29 cellular contexts compared by ENCODE assay signal in the genomic region with DNA sequence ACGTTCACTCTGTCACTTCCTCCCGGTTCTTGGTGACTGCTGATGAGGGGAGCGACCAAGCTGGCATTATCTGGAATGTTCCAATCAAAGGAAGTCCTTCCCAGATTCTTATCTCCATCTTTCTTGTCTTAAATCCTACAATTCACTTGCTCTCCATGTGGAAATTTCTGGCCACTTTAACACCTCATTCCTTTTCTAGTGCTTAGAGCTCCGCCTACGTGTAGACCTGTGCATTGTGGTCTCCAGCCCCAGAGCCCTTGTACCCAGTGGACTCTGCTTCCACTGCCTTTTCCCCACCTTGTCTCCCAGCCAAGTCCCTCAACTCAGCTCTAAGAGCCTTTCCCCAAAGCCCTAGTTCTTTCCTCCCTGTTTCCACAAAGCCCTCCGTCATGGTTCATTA. TPM values are rescaled to one million over a fixed set of nuclear protein-coding genes. Genes with fewer than 3 reads are reported as not detected.
"Had no signal": no experiment of that assay in that cellular context is flagged by ENCODE, and none has a peak within 500 bp of the region (broad histone marks: within the 10 kb centered on the region; RNA-seq: fewer than 3 reads in every experiment).

No MANE protein-coding gene starts in this region.

- H3K4me3 Mint-ChIP-seq: dendritic cell treated with granulocyte-macrophage colony-stimulating factor and Interleukin-4, amounts not matched to agents 40 ng/mL and 50 ng/mL, for 4 days; naive thymus-derived CD4-positive, alpha-beta T cell; nephron; stimulated activated naive CD8-positive, alpha-beta T cell treated with anti-CD3 and anti-CD28 coated beads, Interleukin-15, amount 100 ng/mL, for 72 hours had no signal

- H3K27me3 ChIP-seq: colonic mucosa, left lung, ovary, transverse colon, vagina had no signal

- H3K36me3 Mint-ChIP-seq: naive thymus-derived CD4-positive, alpha-beta T cell had no signal

- H3K9me3 ChIP-seq: colonic mucosa, esophagus muscularis mucosa, heart right ventricle, left lung, ovary, psoas muscle, suprapubic skin, transverse colon, vagina had no signal

- H3K27ac Mint-ChIP-seq: dendritic cell treated with granulocyte-macrophage colony-stimulating factor and Interleukin-4, amounts not matched to agents 40 ng/mL and 50 ng/mL, for 4 days; naive thymus-derived CD4-positive, alpha-beta T cell; nephron; stimulated activated naive CD8-positive, alpha-beta T cell treated with anti-CD3 and anti-CD28 coated beads, Interleukin-15, amount 100 ng/mL, for 72 hours had no signal

- H3K27ac ChIP-seq: colonic mucosa, esophagus muscularis mucosa, heart right ventricle, left lung, ovary, psoas muscle, skin epidermis, suprapubic skin, transverse colon, vagina had no signal

- H3K4me1 Mint-ChIP-seq: naive thymus-derived CD4-positive, alpha-beta T cell; nephron; stimulated activated naive CD8-positive, alpha-beta T cell treated with anti-CD3 and anti-CD28 coated beads, Interleukin-15, amount 100 ng/mL, for 72 hours had no signal

- DNase-seq: colonic mucosa; effector CD8-positive, alpha-beta T cell; foreskin melanocyte; glutamatergic neuron; heart right ventricle; hippocampal formation; left cardiac atrium; left lung; mesenchymal stem cell; midbrain; naive thymus-derived CD4-positive, alpha-beta T cell; nucleus accumbens; ovary; psoas muscle; right cardiac atrium; stimulated activated CD4-positive, alpha-beta T cell treated with anti-CD3 and anti-CD28 coated beads, Interleukin-15, amount 100 ng/mL, for 24 hours; stimulated activated CD4-positive, alpha-beta T cell treated with anti-CD3 and anti-CD28 coated beads, Interleukin-2, amount 100 ng/mL, for 48 hours; stimulated activated naive CD4-positive, alpha-beta T cell; stimulated activated naive CD8-positive, alpha-beta T cell treated with anti-CD3 and anti-CD28 coated beads, Interleukin-15, amount 100 ng/mL, for 72 hours; transverse colon had no signal

- ATAC-seq: heart right ventricle; left cardiac atrium; left lung; naive thymus-derived CD4-positive, alpha-beta T cell; psoas muscle; right cardiac atrium; stimulated activated naive CD8-positive, alpha-beta T cell treated with anti-CD3 and anti-CD28 coated beads, Interleukin-15, amount 100 ng/mL, for 72 hours had no signal

- H3K36me3 ChIP-seq: colonic mucosa, esophagus muscularis mucosa, heart right ventricle, left lung, ovary, suprapubic skin, transverse colon, vagina had no signal

- FAIRE-seq: endothelial cell of umbilical vein, islet of Langerhans had no signal

- H3K4me3 ChIP-seq: colonic mucosa, esophagus muscularis mucosa, heart right ventricle, left lung, ovary, psoas muscle, skin epidermis, suprapubic skin, transverse colon, vagina had no signal

- H3K9me3 Mint-ChIP-seq: dendritic cell treated with granulocyte-macrophage colony-stimulating factor and Interleukin-4, amounts not matched to agents 40 ng/mL and 50 ng/mL, for 4 days; nephron had no signal

- H3K4me1 ChIP-seq: colonic mucosa, esophagus muscularis mucosa, heart right ventricle, left lung, psoas muscle, vagina had no signal

RNA-seq across cellular contexts. Expression of gene KLHDC7A, which starts 12.2 kb away (rescaled TPM):
- total RNA-seq: endothelial cell of umbilical vein, esophagus muscularis mucosa, lung microvascular endothelial cell, psoas muscle, vagina had no signal
- polyA plus RNA-seq: endothelial cell of umbilical vein; heart right ventricle; naive thymus-derived CD4-positive, alpha-beta T cell had no signal
